In the genomic region with DNA sequence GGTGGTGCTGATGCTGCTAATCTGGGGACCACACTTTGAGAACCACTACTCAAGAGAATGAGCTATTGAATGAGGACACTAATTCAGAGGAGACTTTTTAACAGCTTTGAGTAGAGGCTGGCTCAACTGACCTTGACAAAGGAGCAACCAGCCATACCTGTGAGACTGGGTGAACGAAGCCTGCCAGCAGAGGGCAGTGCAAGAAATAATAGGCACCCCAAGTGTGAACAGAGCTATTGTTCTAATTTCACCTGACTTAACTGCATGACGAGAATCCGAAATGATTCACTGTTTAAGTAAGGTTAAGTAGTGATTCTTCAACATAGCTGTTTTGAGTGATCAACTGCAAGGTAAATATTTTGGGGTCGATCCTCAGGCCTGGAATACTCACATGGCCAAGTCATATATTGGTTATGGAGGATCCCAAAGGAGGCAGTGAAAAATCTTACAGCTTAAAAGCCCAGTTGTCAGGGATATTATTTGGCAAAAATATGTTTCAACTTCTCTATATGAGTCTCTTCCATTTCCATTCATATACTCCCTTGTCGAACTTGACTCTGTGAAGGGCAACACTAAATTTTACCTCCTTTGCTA, we compare ENCODE assay signal across 8 cellular contexts.
A peak's percentile ranks its signal among the peaks of the same experiment; 100 is the strongest.
DNase-seq lines count a peak whose midpoint lies in the region; ATAC-seq, FAIRE-seq and TF ChIP-seq lines count a peak whose summit lies in the region.

No MANE protein-coding gene starts in this region.

- ATAC-seq in HG02852 (IDR thresholded peaks at IDR 0.05; ENCODE audit: unreplicated experiment) = peak; percentile 93

- no peak for DNase-seq in AG10803 (ENCODE audit: low read depth)
- DNase-seq in GM18507 (ENCODE audit: extremely low spot score, insufficient read length, low read depth) = no peak
- DNase-seq in NCI-H526 (lab: John Stamatoyannopoulos, UW) = peak; percentile 28 to 66
- peak; percentile 45 for DNase-seq in activated naive CD4-positive, alpha-beta T cell treated with Interleukin-2 at 50 U/mL for 16 hours
- peak; percentile 7 for DNase-seq in iPS DF 19.7 (ENCODE audit: low read depth, low spot score)
- peak; percentile 35 to 36 for DNase-seq in stimulated activated CD4-positive, alpha-beta T cell treated with anti-CD3 and anti-CD28 coated beads, Interleukin-2, amount 100 ng/mL, for 48 hours
- no peak for DNase-seq in frontal cortex (ENCODE audit: low spot score in 2 of 2)

- peak; percentile 50 for TF ChIP-seq CTCF in AG10803 (conservative IDR thresholded peaks at IDR 0.05; ENCODE audit: low read length)

- H3K4me3 ChIP-seq in AG10803 (ENCODE audit: low read length) = no peak overlapping the region

- FAIRE-seq in GM18507 (lab: Jason Lieb, UNC) = peak; percentile 70
- no peak for FAIRE-seq in frontal cortex (lab: Jason Lieb, UNC)

Comparison
In these comparisons a context has a peak if more than half of its experiments do, and no peak if none do; other contexts are left out.
1. DNase-seq: peak in NCI-H526 (2 of 2), activated naive CD4-positive, alpha-beta T cell treated with Interleukin-2 at 50 U/mL for 16 hours (single experiment), iPS DF 19.7 (single experiment) and stimulated activated CD4-positive, alpha-beta T cell treated with anti-CD3 and anti-CD28 coated beads, Interleukin-2, amount 100 ng/mL, for 48 hours (2 of 2); none in AG10803 (single experiment), GM18507 (single experiment) and frontal cortex (0 of 2).